14 cellular contexts compared by ENCODE assay signal in genomic region chr1:209208648-209209047, GRCh38.
A peak's percentile ranks its signal among the peaks of the same experiment; 100 is the strongest.
DNase-seq lines count a peak whose midpoint lies in the region; ATAC-seq, FAIRE-seq and TF ChIP-seq lines count a peak whose summit lies in the region.
"Had no signal": no experiment of that assay in that cellular context is flagged by ENCODE, and none has a peak within 500 bp of the region (broad histone marks: within the 10 kb centered on the region; RNA-seq: fewer than 3 reads in every experiment).

No MANE protein-coding gene starts in this region.

- peaks cover 15% of the 10 kb centered on the region for H3K27me3 Mint-ChIP-seq in MCF 10A (ENCODE audit: insufficient read depth, unreplicated experiment)
- peaks cover 38% of the 10 kb centered on the region for H3K27me3 Mint-ChIP-seq in activated naive CD8-positive, alpha-beta T cell treated with anti-CD3 and anti-CD28 coated beads, Interleukin-2, amount 50 U/mL, for 24 hours

- H3K27me3 ChIP-seq in mammary epithelial cell (ENCODE audit: insufficient read depth, low read length) (no peaks in the 10 kb centered on the region), bronchial epithelial cell (ENCODE audit: control insufficient read depth, insufficient read depth, low read length) (no peaks in the 10 kb centered on the region), mesenchymal stem cell (ENCODE audit: control insufficient read depth in 1 of 2, insufficient read depth in 1 of 2, low read length in 2 of 2) (peaks cover 36 to 42% of the 10 kb centered on the region in 2 experiments), stomach (peaks cover 0 to 48% (median 26%) of the 10 kb centered on the region in 3 donors), H7 (ENCODE audit: control insufficient read depth, insufficient read depth, low read length) (peaks cover 14% of the 10 kb centered on the region)

- H3K27ac ChIP-seq in mammary epithelial cell (ENCODE audit: insufficient read depth, low read depth, low read length) = no peak overlapping the region
- no peak overlapping the region for H3K27ac ChIP-seq in mesenchymal stem cell (ENCODE audit: low read length, poor library complexity, severe bottlenecking)
- no peak overlapping the region for H3K27ac ChIP-seq in stomach

- H3K4me3 Mint-ChIP-seq in MCF 10A (ENCODE audit: unreplicated experiment) = no peak overlapping the region
- H3K4me3 Mint-ChIP-seq in activated naive CD8-positive, alpha-beta T cell treated with anti-CD3 and anti-CD28 coated beads, Interleukin-2, amount 50 U/mL, for 24 hours = no peak overlapping the region

- no peak overlapping the region for H3K9ac ChIP-seq in mammary epithelial cell (ENCODE audit: insufficient read depth, low read length)
- peak overlapping the region; percentile 79 for H3K9ac ChIP-seq in mesenchymal stem cell (ENCODE audit: low read length)

- TF ChIP-seq CTCF in mammary epithelial cell (conservative IDR thresholded peaks at IDR 0.05 in 1 of 2, IDR thresholded peaks at IDR 0.05 in 1 of 2; ENCODE audit: extremely low read depth in 1 of 2, insufficient read depth in 1 of 2, low read depth in 1 of 2, low read length in 2 of 2) (no peak), MCF 10A (IDR thresholded peaks at IDR 0.05; ENCODE audit: unreplicated experiment) (no peak), bronchial epithelial cell (IDR thresholded peaks at IDR 0.05; ENCODE audit: insufficient read depth, low read length, severe bottlenecking) (no peak), stomach (IDR thresholded peaks at IDR 0.05) (no peak)

- no peak for TF ChIP-seq POLR2A in stomach (IDR thresholded peaks at IDR 0.05)

- H3K36me3 ChIP-seq in mammary epithelial cell (ENCODE audit: insufficient read depth, low read length) (no peaks in the 10 kb centered on the region), bronchial epithelial cell (ENCODE audit: control insufficient read depth, insufficient read depth, low read length) (no peaks in the 10 kb centered on the region), mesenchymal stem cell (ENCODE audit: control insufficient read depth in 1 of 2, insufficient read depth in 2 of 2, low read depth in 1 of 2, low read length in 2 of 2) (no peaks in the 10 kb centered on the region), stomach (no peaks in the 10 kb centered on the region), H7 (replicated peaks; ENCODE audit: control insufficient read depth, insufficient read depth, low read length) (no peaks in the 10 kb centered on the region)
- H3K36me3 ChIP-seq: BLaER1 treated with 17β-estradiol and CSF1 and Interleukin-3, amounts not matched to agents 10 nM and 100 nM had no signal

- no peak overlapping the region for H2BK5ac ChIP-seq in mesenchymal stem cell (ENCODE audit: low read depth, low read length, poor library complexity, severe bottlenecking)

- no peak overlapping the region for H3K27ac Mint-ChIP-seq in MCF 10A (ENCODE audit: low read depth, unreplicated experiment)
- H3K27ac Mint-ChIP-seq in activated naive CD8-positive, alpha-beta T cell treated with anti-CD3 and anti-CD28 coated beads, Interleukin-2, amount 50 U/mL, for 24 hours = no peak overlapping the region

- POLR2A ChIA-PET in MCF 10A (lab: Yijun Ruan, JAX) = interaction anchor here (0.7 to 3.1 kb wide), 8 partner anchors 39 to 965 kb away, joined by 3 to 21 read pairs (median 7); partner anchors contain the start of gene PLXNA2

- H2BK12ac ChIP-seq in mesenchymal stem cell (ENCODE audit: low read length in 2 of 2) = no peak overlapping the region

- CTCF ChIA-PET in mammary epithelial cell (lab: Charles Lee; ENCODE audit: low non-redundant PET) = interaction anchor here (1.1 to 1.9 kb wide), 2 partner anchors 40 to 111 kb away, joined by 7 to 10 read pairs; no protein-coding TSS in a partner anchor
- CTCF ChIA-PET in MCF 10A (lab: Yijun Ruan, JAX) = interaction anchor here (0.6 to 16.8 kb wide), 73 partner anchors 8 to 1245 kb away, joined by 3 to 387 read pairs (median 8); partner anchors contain the start of gene PLXNA2

- H3K4ac ChIP-seq in mesenchymal stem cell (ENCODE audit: low read depth in 1 of 2, low read length in 2 of 2) = no peak overlapping the region

- BruUV-seq in mammary epithelial cell (replicated peaks; lab: Mats Ljungman, UMichigan) (no TSS peak), MCF 10A (replicated peaks; lab: Mats Ljungman, UMichigan) (no TSS peak)

- H2BK120ac ChIP-seq in mesenchymal stem cell (ENCODE audit: low read depth, low read length) = no peak overlapping the region

- peaks cover 12% of the 10 kb centered on the region for H3K4me1 ChIP-seq in mammary epithelial cell (ENCODE audit: insufficient read depth, low read length)
- H3K4me1 ChIP-seq in mesenchymal stem cell (ENCODE audit: control insufficient read depth, insufficient read depth, low read depth, low read length) = peaks cover 10% of the 10 kb centered on the region
- H3K4me1 ChIP-seq in stomach = peaks cover 0 to 16% (median 11%) of the 10 kb centered on the region in 4 donors

- H2BK15ac ChIP-seq in mesenchymal stem cell (ENCODE audit: low read depth, poor library complexity, severe bottlenecking) = no peak overlapping the region

- H3K18ac ChIP-seq in mesenchymal stem cell (ENCODE audit: low read depth in 1 of 2, low read length in 2 of 2) = no peak overlapping the region

- dilution Hi-C loops in mammary epithelial cell (cut with HindIII; ENCODE audit: low sequenced_read_pairs) = no loop called here

- H4K8ac ChIP-seq in mesenchymal stem cell (ENCODE audit: low read length) = no peak overlapping the region

- H3K23ac ChIP-seq in mesenchymal stem cell (ENCODE audit: low read length in 2 of 2) = no peak overlapping the region

- FAIRE-seq in bronchial epithelial cell (lab: Jason Lieb, UNC) = no peak

- no peaks in the 10 kb centered on the region for H3K4me1 Mint-ChIP-seq in MCF 10A (ENCODE audit: insufficient read depth, unreplicated experiment)
- peaks cover 3% of the 10 kb centered on the region for H3K4me1 Mint-ChIP-seq in activated naive CD8-positive, alpha-beta T cell treated with anti-CD3 and anti-CD28 coated beads, Interleukin-2, amount 50 U/mL, for 24 hours

- H3K9me3 ChIP-seq in mammary epithelial cell (replicated peaks; ENCODE audit: insufficient read depth, low read length) (no peaks in the 10 kb centered on the region), mesenchymal stem cell (ENCODE audit: control insufficient read depth, low read length) (no peaks in the 10 kb centered on the region), stomach (no peaks in the 10 kb centered on the region)

- ATAC-seq in activated naive CD8-positive, alpha-beta T cell treated with anti-CD3 and anti-CD28 coated beads, Interleukin-2, amount 50 U/mL, for 24 hours = no peak

- WGBS in mammary epithelial cell (ENCODE audit: low coverage, missing lambda C conversion rate) = 73% methylated on average over 1 of the region's 1 CpG
- 97% methylated on average over 1 of the region's 1 CpG for WGBS in mesenchymal stem cell
- 64 to 88% (median 70%) methylated on average over 1 of the region's 1 CpG for WGBS in stomach, 5 donors

- H2AFZ ChIP-seq in mammary epithelial cell (ENCODE audit: low read depth, low read length) = peak overlapping the region; percentile 95
- H2AFZ ChIP-seq in mesenchymal stem cell (ENCODE audit: low read depth, low read length) = no peak overlapping the region

- no peak overlapping the region for H3K14ac ChIP-seq in mesenchymal stem cell (ENCODE audit: low read length in 2 of 2)

- no peaks in the 10 kb centered on the region for H3K79me1 ChIP-seq in mesenchymal stem cell (replicated peaks; ENCODE audit: low read length, poor library complexity, severe bottlenecking)

- no peaks in the 10 kb centered on the region for H3K9me3 Mint-ChIP-seq in MCF 10A (ENCODE audit: unreplicated experiment)
- no peaks in the 10 kb centered on the region for H3K9me3 Mint-ChIP-seq in activated naive CD8-positive, alpha-beta T cell treated with anti-CD3 and anti-CD28 coated beads, Interleukin-2, amount 50 U/mL, for 24 hours

- peak; percentile 48 for DNase-seq in mammary epithelial cell
- no peak for DNase-seq in MCF 10A (ENCODE audit: unreplicated experiment)
- peak; percentile 71 for DNase-seq in bronchial epithelial cell (ENCODE audit: low read depth)
- DNase-seq in mesenchymal stem cell = no peak
- no peak for DNase-seq in stomach
- DNase-seq in activated naive CD8-positive, alpha-beta T cell treated with anti-CD3 and anti-CD28 coated beads, Interleukin-2, amount 50 U/mL, for 24 hours = no peak
- DNase-seq in H7 = no peak
- no peak for DNase-seq in NK-92 treated with Interleukin-12 subunit alpha and Interleukin-12 subunit beta, amount 100 ng/mL, for 24 hours (lab: John Stamatoyannopoulos, UW)
- DNase-seq: 8988T, DMS 273 treated with DMSO at 0.1 percent for 48 hours, NCI-H1417 treated with DMSO at 0.1 percent for 48 hours, NCI-H2029, NCI-H510A treated with DMSO at 0.1 percent for 48 hours had no signal

- H2AK5ac ChIP-seq in mesenchymal stem cell (ENCODE audit: low read length, severe bottlenecking) = no peak overlapping the region

- no peaks in the 10 kb centered on the region for H3K79me2 ChIP-seq in mammary epithelial cell (ENCODE audit: insufficient read depth, low read length)

- in situ Hi-C loops in mammary epithelial cell (cut with MboI; ENCODE audit: low sequenced_read_pairs in 2 of 2) = loop anchor here (10.0 kb wide), 3 partner anchors 146 to 236 kb away; no protein-coding TSS in a partner anchor

- no peak overlapping the region for H3K4me2 ChIP-seq in mammary epithelial cell (ENCODE audit: insufficient read depth, low read depth, low read length)
- no peak overlapping the region for H3K4me2 ChIP-seq in mesenchymal stem cell (ENCODE audit: low read length, poor library complexity, severe bottlenecking)

- H3K4me3 ChIP-seq in mammary epithelial cell (replicated peaks in 1 of 3; ENCODE audit: insufficient read depth in 1 of 3, low read depth in 2 of 3, low read length in 3 of 3) (no peak overlapping the region), bronchial epithelial cell (ENCODE audit: low read depth, low read length) (no peak overlapping the region), mesenchymal stem cell (ENCODE audit: insufficient read depth in 1 of 2, low read depth in 1 of 2, low read length in 2 of 2) (no peak overlapping the region), stomach (no peak overlapping the region), H7 (ENCODE audit: insufficient read depth, low read depth, low read length) (no peak overlapping the region)

- no peak overlapping the region for H4K91ac ChIP-seq in mesenchymal stem cell (ENCODE audit: low read length)

- no peak for TF ChIP-seq EP300 in stomach (IDR thresholded peaks at IDR 0.05)

- H4K20me1 ChIP-seq in mammary epithelial cell (ENCODE audit: insufficient read depth, low read length) = no peaks in the 10 kb centered on the region
- H4K20me1 ChIP-seq: BLaER1 treated with 17β-estradiol and CSF1 and Interleukin-3, amounts not matched to agents 10 nM and 100 nM had no signal

- no peaks in the 10 kb centered on the region for H3K36me3 Mint-ChIP-seq in MCF 10A (ENCODE audit: insufficient read depth, unreplicated experiment)
- no peaks in the 10 kb centered on the region for H3K36me3 Mint-ChIP-seq in activated naive CD8-positive, alpha-beta T cell treated with anti-CD3 and anti-CD28 coated beads, Interleukin-2, amount 50 U/mL, for 24 hours (ENCODE audit: low read depth)

- intact Hi-C loops in mammary epithelial cell (cut with micrococcal nuclease) = loop anchor here (1.0 to 5.0 kb wide), 2 partner anchors 40 to 1186 kb away; no protein-coding TSS in a partner anchor
- intact Hi-C loops in MCF 10A (cut with micrococcal nuclease) = no loop called here
- intact Hi-C loops in stomach (cut with DNase I; ENCODE audit: low total_unique reads) = no loop called here

Comparison
In these comparisons a context has a peak if more than half of its experiments do, and no peak if none do; other contexts are left out.
1. DNase-seq: peak in mammary epithelial cell (single experiment) and bronchial epithelial cell (single experiment); none in MCF 10A (single experiment), mesenchymal stem cell (single experiment), stomach (single experiment), activated naive CD8-positive, alpha-beta T cell treated with anti-CD3 and anti-CD28 coated beads, Interleukin-2, amount 50 U/mL, for 24 hours (single experiment), H7 (single experiment) and NK-92 treated with Interleukin-12 subunit alpha and Interleukin-12 subunit beta, amount 100 ng/mL, for 24 hours (single experiment).